In genomic region chr10:22314852-22315251, GRCh38 we compare ENCODE assay signal across 1 cellular context.
TF ChIP-seq lines count a peak whose summit lies in the region.

No MANE protein-coding gene starts in this region.

TF ChIP-seq in H1, 55 proteins besides CTCF, POLR2A, EP300 and RAD21:
- TF ChIP-seq CEBPB (IDR thresholded peaks at IDR 0.05; ENCODE audit: low read depth, low read length) (0 out of 2 replicates have a peak, but pooled peaks have one; percentile 33), SRF (IDR thresholded peaks at IDR 0.05; ENCODE audit: low read depth, low read length) (no peak)
